ENCODE assay signal across 8 cellular contexts in genomic region chr16:67277294-67277998, GRCh38. TPM values are rescaled to one million over a fixed set of nuclear protein-coding genes. Genes with fewer than 3 reads are reported as not detected.
A peak's percentile ranks its signal among the peaks of the same experiment; 100 is the strongest.
DNase-seq lines count a peak whose midpoint lies in the region; ATAC-seq and TF ChIP-seq lines count a peak whose summit lies in the region.

No MANE protein-coding gene starts in this region.

- H3K36me3 ChIP-seq in SJCRH30 (no peaks in the 10 kb centered on the region), esophagus (ENCODE audit: control insufficient read depth in 2 of 2, insufficient read depth in 2 of 2, low read length in 1 of 2) (peaks cover 0 to 9% of the 10 kb centered on the region in 2 donors)

- H3K27me3 ChIP-seq in SJCRH30 (0 out of 2 replicates have a peak, but pooled peaks cover 4% of the 10 kb centered on the region), esophagus (ENCODE audit: control insufficient read depth in 1 of 2, insufficient read depth in 2 of 2, low read length in 2 of 2) (no peaks in the 10 kb centered on the region)

- TF ChIP-seq CTCF in retinal pigment epithelial cell (conservative IDR thresholded peaks at IDR 0.05; ENCODE audit: low read depth, low read length): no peak

- no peaks in the 10 kb centered on the region for H3K9me3 ChIP-seq in SJCRH30 (replicated peaks)
- no peaks in the 10 kb centered on the region for H3K9me3 ChIP-seq in esophagus (ENCODE audit: control insufficient read depth in 2 of 2, insufficient read depth in 1 of 2, low read depth in 1 of 2, low read length in 1 of 2)

- H3K4me3 ChIP-seq in SJCRH30 (no peak overlapping the region), esophagus (ENCODE audit: low read depth in 1 of 2, low read length in 2 of 2) (no peak overlapping the region), retinal pigment epithelial cell (ENCODE audit: low read length) (no peak overlapping the region)

- H3K27ac ChIP-seq in SJCRH30: peak overlapping the region; percentile 23; the same call in 1 of the 2 replicates
- peak overlapping the region; percentile 57 to 60 for H3K27ac ChIP-seq in esophagus (ENCODE audit: low read depth in 2 of 2, low read length in 1 of 2)

- 72 to 73% methylated on average over 4 of the region's 4 CpGs for WGBS in esophagus, 2 donors

- no peak for ATAC-seq in GM19035 (IDR thresholded peaks at IDR 0.05; ENCODE audit: unreplicated experiment)
- no peak for ATAC-seq in GM19395 (IDR thresholded peaks at IDR 0.05; ENCODE audit: unreplicated experiment)
- ATAC-seq in HG03565 (IDR thresholded peaks at IDR 0.05; ENCODE audit: unreplicated experiment): no peak

- peak; percentile 99 for DNase-seq in H4 (ENCODE audit: low spot score)
- DNase-seq in SJCRH30: peak; percentile 90 to 91
- peak; percentile 88 for DNase-seq in retinal pigment epithelial cell (ENCODE audit: low read depth)
- DNase-seq in germinal center (ENCODE audit: low spot score): no peak

- H3K4me1 ChIP-seq in SJCRH30 (peaks cover 21% of the 10 kb centered on the region), esophagus (ENCODE audit: control insufficient read depth in 2 of 2, insufficient read depth in 2 of 2, low read length in 1 of 2) (peaks cover 5 to 6% of the 10 kb centered on the region in 2 donors)

RNA-seq across cellular contexts. Expression of gene PLEKHG4, which starts 1.9 kb away (rescaled TPM):
- 2.4 and 6.7 TPM in 2 replicates for total RNA-seq in H4 (2014; rRNA removed; shearing (Covaris generic))
- total RNA-seq in SJCRH30 (2014; rRNA removed; shearing (Covaris generic)): 0.33 TPM in 1 of 2 replicates, not detected in the other
- polyA plus RNA-seq in esophagus: 10 to 100 TPM in 1 of 2 donors, 1 to 10 TPM in 1; 8.9 to 13.3 TPM

RNA-seq across cellular contexts. Expression of gene SLC9A5, which starts 28.7 kb away (rescaled TPM):
- 0.81 and 1.4 TPM in 2 replicates for total RNA-seq in H4 (2014; rRNA removed; shearing (Covaris generic))
- 1.4 and 1.7 TPM in 2 replicates for total RNA-seq in SJCRH30 (2014; rRNA removed; shearing (Covaris generic))
- under 1 TPM; 0.11 to 0.43 TPM for polyA plus RNA-seq in esophagus

RNA-seq across cellular contexts. Expression of gene FHOD1, which starts 30.2 kb away (rescaled TPM):
- total RNA-seq in H4 (2014; rRNA removed; shearing (Covaris generic)): 18.4 and 21.2 TPM in 2 replicates
- total RNA-seq in SJCRH30 (2014; rRNA removed; shearing (Covaris generic)): 20.7 and 23.2 TPM in 2 replicates
- polyA plus RNA-seq in esophagus: 10 to 100 TPM in 1 of 2 donors, 1 to 10 TPM in 1; 6.3 to 11.4 TPM

RNA-seq across cellular contexts. Expression of gene KCTD19, which starts 49.1 kb away (rescaled TPM):
- total RNA-seq in H4 (2014; rRNA removed; shearing (Covaris generic)): not detected in 2 replicates
- 0.04 TPM in 1 of 2 replicates, not detected in the other for total RNA-seq in SJCRH30 (2014; rRNA removed; shearing (Covaris generic))
- polyA plus RNA-seq in esophagus: not detected

RNA-seq across cellular contexts. Expression of gene LRRC36, which starts 49.2 kb away (rescaled TPM):
- 0.79 TPM in 1 of 2 replicates, not detected in the other for total RNA-seq in H4 (2014; rRNA removed; shearing (Covaris generic))
- not detected in 2 replicates for total RNA-seq in SJCRH30 (2014; rRNA removed; shearing (Covaris generic))
- polyA plus RNA-seq in esophagus: under 1 TPM in 1 of 2 donors, not detected in 1; 0.02 TPM
